13 cellular contexts compared by ENCODE assay signal in genomic region chr4:105620640-105621323, GRCh38.
DNase-seq lines count a peak whose midpoint lies in the region; ATAC-seq and TF ChIP-seq lines count a peak whose summit lies in the region.
"Had no signal": no experiment of that assay in that cellular context is flagged by ENCODE, and none has a peak within 500 bp of the region (broad histone marks: within the 10 kb centered on the region; RNA-seq: fewer than 3 reads in every experiment).

No MANE protein-coding gene starts in this region.

- H3K27me3 ChIP-seq in adrenal gland (no peaks in the 10 kb centered on the region), lower lobe of right lung (ENCODE audit: low read depth) (no peaks in the 10 kb centered on the region)

- H3K9me3 ChIP-seq in adrenal gland (replicated peaks in 1 of 3), result no peaks in the 10 kb centered on the region
- H3K9me3 ChIP-seq in lower lobe of right lung, result no peaks in the 10 kb centered on the region

- no peak for TF ChIP-seq POLR2A in adrenal gland (IDR thresholded peaks at IDR 0.05)

- no peak overlapping the region for H3K27ac ChIP-seq in adrenal gland
- no peak overlapping the region for H3K27ac ChIP-seq in lower lobe of right lung

- TF ChIP-seq CTCF in adrenal gland (IDR thresholded peaks at IDR 0.05) (no peak), lower lobe of right lung (IDR thresholded peaks at IDR 0.05) (no peak)

- peak; percentile 75 for DNase-seq in EL
- DNase-seq in HS-27A (ENCODE audit: low read depth), result peak; percentile 64
- DNase-seq in adrenal gland, result peak in 4 of 7 donors; percentile 23 to 34 (median 30)
- DNase-seq in lower lobe of right lung, result no peak
- DNase-seq in GM19240 (ENCODE audit: insufficient read length, low spot score), result no peak
- DNase-seq in germinal center (ENCODE audit: low spot score), result no peak
- no peak for DNase-seq in Right ventricle myocardium inferior (ENCODE audit: missing footprints)
- DNase-seq: activated B cell treated with CpG ODN at 0.5 μM for 24 hours, activated gamma-delta T cell, COR-L47, left colon, right cardiac atrium had no signal

- H3K36me3 ChIP-seq in adrenal gland (replicated peaks in 1 of 2) (no peaks in the 10 kb centered on the region), lower lobe of right lung (no peaks in the 10 kb centered on the region)

- peak; percentile 22 to 61 for ATAC-seq in lower lobe of right lung
- no peak for ATAC-seq in GM21723 (IDR thresholded peaks at IDR 0.05; ENCODE audit: unreplicated experiment)
- ATAC-seq in Right ventricle myocardium inferior, result no peak
- ATAC-seq: left colon had no signal

- 35 to 43% (median 37%) methylated on average over 1 of the region's 1 CpG for WGBS in adrenal gland, 4 donors

- H3K4me1 ChIP-seq in adrenal gland (replicated peaks in 1 of 2) (no peaks in the 10 kb centered on the region), lower lobe of right lung (peaks cover 12% of the 10 kb centered on the region)

- intact Hi-C loops in adrenal gland (cut with DNase I), result no loop called here
- intact Hi-C loops in lower lobe of right lung (cut with DNase I), result no loop called here
- intact Hi-C loops in Right ventricle myocardium inferior (cut with DNase I), result no loop called here

- H3K4me3 ChIP-seq in adrenal gland, result no peak overlapping the region
- no peak overlapping the region for H3K4me3 ChIP-seq in lower lobe of right lung

Comparison
In these comparisons a context has a peak if more than half of its experiments do, and no peak if none do; other contexts are left out.
1. DNase-seq: peak in EL (single experiment), HS-27A (single experiment) and adrenal gland (4 of 7); none in lower lobe of right lung (single experiment), GM19240 (single experiment), germinal center (single experiment) and Right ventricle myocardium inferior (single experiment).
2. ATAC-seq: peak in lower lobe of right lung (2 of 2); none in GM21723 (single experiment) and Right ventricle myocardium inferior (single experiment).